ENCODE assay signal across 1 cellular context in the genomic region with DNA sequence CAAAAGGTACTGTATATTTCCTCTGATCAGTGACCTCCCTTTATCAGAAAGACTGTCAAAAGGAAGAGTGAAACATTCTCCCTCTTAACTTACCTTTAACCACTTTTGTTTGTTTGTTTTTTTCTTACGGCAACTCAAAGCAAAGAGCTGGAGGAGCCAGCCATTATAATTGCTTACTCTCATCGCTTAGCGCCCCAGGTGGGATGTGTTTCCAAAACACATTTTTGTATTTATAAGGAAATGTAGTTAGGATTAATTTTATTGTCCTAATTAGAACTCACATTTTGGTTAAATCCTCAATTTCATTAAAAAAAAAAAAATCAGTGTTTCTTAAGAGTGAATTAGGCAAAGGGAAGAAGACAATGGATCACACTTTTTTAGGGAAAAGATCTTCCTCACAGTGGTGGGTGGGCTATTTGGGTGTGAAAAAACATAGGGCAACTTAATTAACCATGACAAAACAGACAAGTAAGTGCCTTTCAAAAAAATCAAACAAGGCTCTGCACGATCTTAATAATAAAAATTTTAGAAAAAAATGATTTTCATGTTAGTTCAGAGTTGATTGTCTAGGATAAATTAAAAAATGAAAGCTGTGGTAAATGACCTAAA.
TF ChIP-seq lines count a peak whose summit lies in the region.

No MANE protein-coding gene starts in this region.

TF ChIP-seq in WTC11, 78 proteins besides CTCF, POLR2A, EP300 and RAD21 (continued from another document):
- TF ChIP-seq, protein P1, sequence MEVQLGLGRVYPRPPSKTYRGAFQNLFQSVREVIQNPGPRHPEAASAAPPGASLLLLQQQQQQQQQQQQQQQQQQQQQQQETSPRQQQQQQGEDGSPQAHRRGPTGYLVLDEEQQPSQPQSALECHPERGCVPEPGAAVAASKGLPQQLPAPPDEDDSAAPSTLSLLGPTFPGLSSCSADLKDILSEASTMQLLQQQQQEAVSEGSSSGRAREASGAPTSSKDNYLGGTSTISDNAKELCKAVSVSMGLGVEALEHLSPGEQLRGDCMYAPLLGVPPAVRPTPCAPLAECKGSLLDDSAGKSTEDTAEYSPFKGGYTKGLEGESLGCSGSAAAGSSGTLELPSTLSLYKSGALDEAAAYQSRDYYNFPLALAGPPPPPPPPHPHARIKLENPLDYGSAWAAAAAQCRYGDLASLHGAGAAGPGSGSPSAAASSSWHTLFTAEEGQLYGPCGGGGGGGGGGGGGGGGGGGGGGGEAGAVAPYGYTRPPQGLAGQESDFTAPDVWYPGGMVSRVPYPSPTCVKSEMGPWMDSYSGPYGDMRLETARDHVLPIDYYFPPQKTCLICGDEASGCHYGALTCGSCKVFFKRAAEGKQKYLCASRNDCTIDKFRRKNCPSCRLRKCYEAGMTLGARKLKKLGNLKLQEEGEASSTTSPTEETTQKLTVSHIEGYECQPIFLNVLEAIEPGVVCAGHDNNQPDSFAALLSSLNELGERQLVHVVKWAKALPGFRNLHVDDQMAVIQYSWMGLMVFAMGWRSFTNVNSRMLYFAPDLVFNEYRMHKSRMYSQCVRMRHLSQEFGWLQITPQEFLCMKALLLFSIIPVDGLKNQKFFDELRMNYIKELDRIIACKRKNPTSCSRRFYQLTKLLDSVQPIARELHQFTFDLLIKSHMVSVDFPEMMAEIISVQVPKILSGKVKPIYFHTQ (CRISPR knock-in tag; IDR thresholded peaks at IDR 0.05), result no peak
- no peak for TF ChIP-seq STAT6 (CRISPR knock-in tag; conservative IDR thresholded peaks at IDR 0.05; ENCODE audit: low read depth)
- no peak for TF ChIP-seq ATF3 (CRISPR knock-in tag; conservative IDR thresholded peaks at IDR 0.05)
- TF ChIP-seq ETV6 (CRISPR knock-in tag; IDR thresholded peaks at IDR 0.05), result no peak
- no peak for TF ChIP-seq ZNF138 (CRISPR knock-in tag; conservative IDR thresholded peaks at IDR 0.05)
- TF ChIP-seq FOXK1 (CRISPR knock-in tag; IDR thresholded peaks at IDR 0.05), result no peak
- TF ChIP-seq, protein P2, sequence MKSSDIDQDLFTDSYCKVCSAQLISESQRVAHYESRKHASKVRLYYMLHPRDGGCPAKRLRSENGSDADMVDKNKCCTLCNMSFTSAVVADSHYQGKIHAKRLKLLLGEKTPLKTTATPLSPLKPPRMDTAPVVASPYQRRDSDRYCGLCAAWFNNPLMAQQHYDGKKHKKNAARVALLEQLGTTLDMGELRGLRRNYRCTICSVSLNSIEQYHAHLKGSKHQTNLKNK (CRISPR knock-in tag; IDR thresholded peaks at IDR 0.05), result no peak
- TF ChIP-seq HMGA2 (CRISPR knock-in tag; IDR thresholded peaks at IDR 0.05), result no peak
- no peak for TF ChIP-seq MAX (CRISPR knock-in tag; IDR thresholded peaks at IDR 0.05)
- TF ChIP-seq GTF2I (CRISPR knock-in tag; conservative IDR thresholded peaks at IDR 0.05), result no peak
